Comparison of ENCODE assay signal across 1 cellular context in genomic region chr7:47783456-47784240, GRCh38.
TF ChIP-seq lines count a peak whose summit lies in the region.

No MANE protein-coding gene starts in this region.

TF ChIP-seq in HepG2, 621 proteins besides CTCF, POLR2A, EP300 and RAD21 (continued from another document and continues in another):
- TF ChIP-seq ZNF609 (CRISPR knock-in tag; IDR thresholded peaks at IDR 0.05; ENCODE audit: borderline replicate concordance): peak; percentile 64; the same call in 1 of the 2 replicates
- peak; percentile 54; the same call in 1 of the 2 replicates for TF ChIP-seq TCF7 (IDR thresholded peaks at IDR 0.05; ENCODE audit: low read depth)
- no peak for TF ChIP-seq ZFP41 (CRISPR knock-in tag; IDR thresholded peaks at IDR 0.05; ENCODE audit: borderline replicate concordance)
- no peak for TF ChIP-seq MIER3 (CRISPR knock-in tag; IDR thresholded peaks at IDR 0.05; ENCODE audit: borderline replicate concordance)
- TF ChIP-seq, protein P1, sequence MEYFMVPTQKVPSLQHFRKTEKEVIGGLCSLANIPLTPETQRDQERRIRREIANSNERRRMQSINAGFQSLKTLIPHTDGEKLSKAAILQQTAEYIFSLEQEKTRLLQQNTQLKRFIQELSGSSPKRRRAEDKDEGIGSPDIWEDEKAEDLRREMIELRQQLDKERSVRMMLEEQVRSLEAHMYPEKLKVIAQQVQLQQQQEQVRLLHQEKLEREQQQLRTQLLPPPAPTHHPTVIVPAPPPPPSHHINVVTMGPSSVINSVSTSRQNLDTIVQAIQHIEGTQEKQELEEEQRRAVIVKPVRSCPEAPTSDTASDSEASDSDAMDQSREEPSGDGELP (IDR thresholded peaks at IDR 0.05; ENCODE audit: borderline replicate concordance, low read depth): no peak
- TF ChIP-seq SMC3 (IDR thresholded peaks at IDR 0.05; ENCODE audit: low read length): no peak
- TF ChIP-seq ZNF619 (CRISPR knock-in tag; IDR thresholded peaks at IDR 0.05): no peak
- TF ChIP-seq, protein P2, sequence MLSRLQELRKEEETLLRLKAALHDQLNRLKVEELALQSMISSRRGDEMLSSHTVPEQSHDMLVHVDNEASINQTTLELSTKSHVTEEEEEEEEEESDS (CRISPR knock-in tag; IDR thresholded peaks at IDR 0.05; ENCODE audit: borderline replicate concordance): no peak
- peak; percentile 81 for TF ChIP-seq ISL2 (CRISPR knock-in tag; IDR thresholded peaks at IDR 0.05)
- TF ChIP-seq, protein P3, sequence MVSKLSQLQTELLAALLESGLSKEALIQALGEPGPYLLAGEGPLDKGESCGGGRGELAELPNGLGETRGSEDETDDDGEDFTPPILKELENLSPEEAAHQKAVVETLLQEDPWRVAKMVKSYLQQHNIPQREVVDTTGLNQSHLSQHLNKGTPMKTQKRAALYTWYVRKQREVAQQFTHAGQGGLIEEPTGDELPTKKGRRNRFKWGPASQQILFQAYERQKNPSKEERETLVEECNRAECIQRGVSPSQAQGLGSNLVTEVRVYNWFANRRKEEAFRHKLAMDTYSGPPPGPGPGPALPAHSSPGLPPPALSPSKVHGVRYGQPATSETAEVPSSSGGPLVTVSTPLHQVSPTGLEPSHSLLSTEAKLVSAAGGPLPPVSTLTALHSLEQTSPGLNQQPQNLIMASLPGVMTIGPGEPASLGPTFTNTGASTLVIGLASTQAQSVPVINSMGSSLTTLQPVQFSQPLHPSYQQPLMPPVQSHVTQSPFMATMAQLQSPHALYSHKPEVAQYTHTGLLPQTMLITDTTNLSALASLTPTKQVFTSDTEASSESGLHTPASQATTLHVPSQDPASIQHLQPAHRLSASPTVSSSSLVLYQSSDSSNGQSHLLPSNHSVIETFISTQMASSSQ (IDR thresholded peaks at IDR 0.05; ENCODE audit: low read depth): 0 out of 2 replicates have a peak, but pooled peaks have one; percentile 19
- TF ChIP-seq, protein P3 (CRISPR knock-in tag; IDR thresholded peaks at IDR 0.05; ENCODE audit: borderline replicate concordance): no peak; the same call in 1 of the 2 replicates
- TF ChIP-seq NFIC (IDR thresholded peaks at IDR 0.05; ENCODE audit: low read length): peak; percentile 82; the same call in 1 of the 2 replicates
- TF ChIP-seq TBX3 (IDR thresholded peaks at IDR 0.05; ENCODE audit: borderline replicate concordance): peak; percentile 50; the same call in 1 of the 2 replicates
- TF ChIP-seq, protein P4, sequence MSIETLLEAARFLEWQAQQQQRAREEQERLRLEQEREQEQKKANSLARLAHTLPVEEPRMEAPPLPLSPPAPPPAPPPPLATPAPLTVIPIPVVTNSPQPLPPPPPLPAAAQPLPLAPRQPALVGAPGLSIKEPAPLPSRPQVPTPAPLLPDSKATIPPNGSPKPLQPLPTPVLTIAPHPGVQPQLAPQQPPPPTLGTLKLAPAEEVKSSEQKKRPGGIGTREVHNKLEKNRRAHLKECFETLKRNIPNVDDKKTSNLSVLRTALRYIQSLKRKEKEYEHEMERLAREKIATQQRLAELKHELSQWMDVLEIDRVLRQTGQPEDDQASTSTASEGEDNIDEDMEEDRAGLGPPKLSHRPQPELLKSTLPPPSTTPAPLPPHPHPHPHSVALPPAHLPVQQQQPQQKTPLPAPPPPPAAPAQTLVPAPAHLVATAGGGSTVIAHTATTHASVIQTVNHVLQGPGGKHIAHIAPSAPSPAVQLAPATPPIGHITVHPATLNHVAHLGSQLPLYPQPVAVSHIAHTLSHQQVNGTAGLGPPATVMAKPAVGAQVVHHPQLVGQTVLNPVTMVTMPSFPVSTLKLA (IDR thresholded peaks at IDR 0.05): no peak
- TF ChIP-seq NCOA2 (CRISPR knock-in tag; IDR thresholded peaks at IDR 0.05): peak; percentile 44; the same call in 1 of the 2 replicates
- TF ChIP-seq ASH2L (IDR thresholded peaks at IDR 0.05; ENCODE audit: insufficient read length, low read depth, low read length): peak; percentile 92
- no peak for TF ChIP-seq POLR2AphosphoS2 (IDR thresholded peaks at IDR 0.05; ENCODE audit: low read depth, low read length)
- TF ChIP-seq SOX6 (IDR thresholded peaks at IDR 0.05): no peak
- peak; percentile 88 for TF ChIP-seq SOX6 (CRISPR knock-in tag; IDR thresholded peaks at IDR 0.05)
- TF ChIP-seq ARID5B (CRISPR knock-in tag; IDR thresholded peaks at IDR 0.05): peak; percentile 74
- no peak for TF ChIP-seq KDM4B (CRISPR knock-in tag; IDR thresholded peaks at IDR 0.05)
- TF ChIP-seq SAP130 (CRISPR knock-in tag; IDR thresholded peaks at IDR 0.05; ENCODE audit: low read depth): peak; percentile 7; the same call in 1 of the 2 replicates
- TF ChIP-seq ZNF343 (CRISPR knock-in tag; IDR thresholded peaks at IDR 0.05): no peak
- no peak for TF ChIP-seq ZBTB25 (CRISPR knock-in tag; IDR thresholded peaks at IDR 0.05)
- no peak for TF ChIP-seq SALL2 (CRISPR knock-in tag; IDR thresholded peaks at IDR 0.05)
- TF ChIP-seq CHD4 (IDR thresholded peaks at IDR 0.05; ENCODE audit: borderline replicate concordance, low read length): peak; percentile 63; the same call in 1 of the 2 replicates
- 0 out of 2 replicates have a peak, but pooled peaks have one; percentile 34 for TF ChIP-seq ZNF124 (CRISPR knock-in tag; IDR thresholded peaks at IDR 0.05)
- TF ChIP-seq ZNF512B (CRISPR knock-in tag; IDR thresholded peaks at IDR 0.05; ENCODE audit: borderline replicate concordance): no peak
- TF ChIP-seq EEA1 (CRISPR knock-in tag; IDR thresholded peaks at IDR 0.05; ENCODE audit: borderline replicate concordance): no peak
- TF ChIP-seq EZH2 (conservative IDR thresholded peaks at IDR 0.05; ENCODE audit: low read depth, low read length): no peak
- no peak for TF ChIP-seq ZNF17 (CRISPR knock-in tag; IDR thresholded peaks at IDR 0.05)
- TF ChIP-seq ZFX (CRISPR knock-in tag; IDR thresholded peaks at IDR 0.05; ENCODE audit: low read depth): 0 out of 2 replicates have a peak, but pooled peaks have one; percentile 26
- TF ChIP-seq FOXJ3 (CRISPR knock-in tag; IDR thresholded peaks at IDR 0.05; ENCODE audit: borderline replicate concordance): peak; percentile 53; the same call in 1 of the 2 replicates
- no peak for TF ChIP-seq MEF2D (CRISPR knock-in tag; IDR thresholded peaks at IDR 0.05)
- no peak for TF ChIP-seq PHF20 (CRISPR knock-in tag; IDR thresholded peaks at IDR 0.05)
- no peak for TF ChIP-seq ZC3H4 (CRISPR knock-in tag; IDR thresholded peaks at IDR 0.05; ENCODE audit: borderline replicate concordance)
- TF ChIP-seq CCAR2 (optimal IDR thresholded peaks at IDR 0.05; ENCODE audit: low read depth, low read length): no peak
- TF ChIP-seq PAF1 (CRISPR knock-in tag; IDR thresholded peaks at IDR 0.05): no peak
- no peak for TF ChIP-seq ZNF558 (CRISPR knock-in tag; IDR thresholded peaks at IDR 0.05; ENCODE audit: borderline replicate concordance)
